In the genomic region with DNA sequence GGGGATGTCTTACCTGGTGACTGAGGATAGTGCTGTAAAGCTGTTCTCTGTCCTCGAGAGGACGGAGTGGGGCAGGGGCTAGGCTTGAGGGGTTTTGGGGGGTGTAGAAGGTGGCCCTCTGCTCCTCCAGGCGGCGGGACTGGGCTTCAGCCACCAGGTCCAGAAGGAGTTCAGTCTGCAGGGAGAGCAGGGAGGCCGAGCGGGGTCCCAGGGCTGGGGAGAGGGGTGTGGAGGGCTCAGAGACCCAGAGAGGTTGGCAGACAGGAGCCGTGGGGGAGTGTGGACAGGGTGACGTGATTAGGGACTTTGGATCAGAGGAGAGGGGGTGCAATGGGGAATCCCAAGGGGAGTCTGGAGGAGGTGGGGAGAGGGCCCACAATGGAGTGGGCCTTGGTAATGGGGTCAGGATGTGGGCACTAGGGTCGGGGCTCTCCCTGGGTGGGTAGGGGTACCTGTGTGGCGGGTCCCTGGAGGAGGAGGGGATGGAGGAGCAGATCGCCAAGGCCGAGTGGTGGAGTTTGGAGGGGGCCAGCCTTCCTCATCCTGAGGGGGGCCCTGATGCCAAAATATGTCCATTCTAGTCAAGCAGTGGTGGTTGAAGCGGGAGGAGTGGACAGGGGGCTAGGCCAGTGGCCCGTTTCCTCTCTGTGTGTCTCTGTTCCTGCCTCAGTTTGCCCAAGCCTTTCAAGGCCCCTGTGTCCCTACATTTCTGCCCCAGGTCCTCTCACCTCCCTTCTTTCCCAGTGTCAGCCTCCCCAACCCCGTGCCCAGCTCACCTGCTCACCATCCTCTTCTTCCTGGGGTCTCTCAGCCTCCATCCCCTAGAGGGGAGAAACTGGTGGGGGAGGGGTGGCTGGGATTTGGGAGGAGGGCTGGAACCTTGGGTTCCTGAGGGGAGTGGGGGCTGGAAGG, we compare ENCODE assay signal across 9 cellular contexts. TPM values are rescaled to one million over a fixed set of nuclear protein-coding genes. Genes with fewer than 3 reads are reported as not detected.
DNase-seq lines count a peak whose midpoint lies in the region; ATAC-seq and TF ChIP-seq lines count a peak whose summit lies in the region.
"Had no signal": no experiment of that assay in that cellular context is flagged by ENCODE, and none has a peak within 500 bp of the region (broad histone marks: within the 10 kb centered on the region; RNA-seq: fewer than 3 reads in every experiment).

No MANE protein-coding gene starts in this region.

- peaks cover 7% of the 10 kb centered on the region for H3K36me3 Mint-ChIP-seq in activated naive CD8-positive, alpha-beta T cell

- peak overlapping the region; percentile 94 for H3K4me3 Mint-ChIP-seq in activated naive CD8-positive, alpha-beta T cell

- H3K4me1 ChIP-seq in right lobe of liver (peaks cover 0 to 15% (median 6%) of the 10 kb centered on the region in 4 donors), thoracic aorta (ENCODE audit: control insufficient read depth in 1 of 2, low read depth in 2 of 2) (peaks cover 19 to 44% of the 10 kb centered on the region in 2 donors)

- DNase-seq in activated CD8-positive, alpha-beta memory T cell treated with anti-CD3 and anti-CD28 coated beads for 24 hours, result peak; percentile 59
- DNase-seq in activated CD8-positive, alpha-beta memory T cell treated with anti-CD3 and anti-CD28 coated beads, Interleukin-2, amount 50 U/mL, for 48 hours, result no peak
- DNase-seq in right lobe of liver (peak in 1 of 3 donors; percentile 58), thoracic aorta (ENCODE audit: low spot score) (no peak), kidney glomerular epithelial cell (lab: John Stamatoyannopoulos, UW) (no peak)
- DNase-seq in stimulated activated CD4-positive, alpha-beta T cell treated with anti-CD3 and anti-CD28 coated beads, Interleukin-12 subunit alpha, Interleukin-12 subunit beta, amount 100 ng/mL, for 4 hours, result no peak
- DNase-seq: NCI-H2227 treated with DMSO at 0.1 percent for 48 hours had no signal

- TF ChIP-seq POLR2A in right lobe of liver (IDR thresholded peaks at IDR 0.05), result no peak

- 52% methylated on average over 11 of the region's 15 CpGs for WGBS in right lobe of liver (ENCODE audit: insufficient coverage, low coverage, low lambda C conversion rate, missing lambda C conversion rate)

- no peaks in the 10 kb centered on the region for H3K27me3 Mint-ChIP-seq in activated naive CD8-positive, alpha-beta T cell

- H3K36me3 ChIP-seq in right lobe of liver (peaks cover 0 to 2% (median 0%) of the 10 kb centered on the region in 4 donors), thoracic aorta (peaks cover 9% of the 10 kb centered on the region)

- peak overlapping the region; percentile 97 for H3K27ac Mint-ChIP-seq in activated naive CD8-positive, alpha-beta T cell

- H3K4me1 Mint-ChIP-seq in activated naive CD8-positive, alpha-beta T cell (ENCODE audit: low read depth), result peaks cover 65% of the 10 kb centered on the region

- intact Hi-C loops in right lobe of liver (cut with DNase I), result no loop called here

- peak overlapping the region; percentile 69 to 96 (median 86) for H3K27ac ChIP-seq in right lobe of liver
- H3K27ac ChIP-seq in thoracic aorta, result peak overlapping the region; percentile 5 to 97

- no peak for TF ChIP-seq CTCF in right lobe of liver (IDR thresholded peaks at IDR 0.05)
- TF ChIP-seq CTCF in thoracic aorta (IDR thresholded peaks at IDR 0.05), result no peak

- H3K27me3 ChIP-seq in right lobe of liver (no peaks in the 10 kb centered on the region), thoracic aorta (replicated peaks; ENCODE audit: insufficient read depth) (no peaks in the 10 kb centered on the region)

- peak overlapping the region; percentile 6 to 64 (median 25) for H3K4me3 ChIP-seq in right lobe of liver
- H3K4me3 ChIP-seq in thoracic aorta, result peak overlapping the region; percentile 86

- no peaks in the 10 kb centered on the region for H3K9me3 Mint-ChIP-seq in activated naive CD8-positive, alpha-beta T cell (ENCODE audit: low read depth)

- H3K9me3 ChIP-seq in right lobe of liver, result no peaks in the 10 kb centered on the region
- H3K9me3 ChIP-seq in thoracic aorta, result no peaks in the 10 kb centered on the region

- ATAC-seq in right lobe of liver (no peak), thoracic aorta (ENCODE audit: insufficient number of reproducible peaks, low FRiP score, low read depth) (no peak), GM18498 (IDR thresholded peaks at IDR 0.05; ENCODE audit: unreplicated experiment) (no peak)

RNA-seq across cellular contexts. Expression of a gene that starts 0.5 kb away (rescaled TPM):
- 1 to 10 TPM; 3.7 to 9.2 (median 5.7) TPM for total RNA-seq in right lobe of liver
- total RNA-seq in thoracic aorta, result 10 to 100 TPM; 11.9 to 22.2 TPM

RNA-seq across cellular contexts. Expression of a gene that starts 1.9 kb away (rescaled TPM):
- total RNA-seq in right lobe of liver (10 to 100 TPM; 15.5 to 29.5 (median 24.3) TPM), thoracic aorta (10 to 100 TPM; 35.7 to 59.4 TPM)

RNA-seq across cellular contexts. Expression of a gene that starts 7.9 kb away (rescaled TPM):
- total RNA-seq in right lobe of liver, result 1 to 10 TPM in 4 of 6 experiments, under 1 TPM in 2; 0.81 to 3.4 (median 1.8) TPM
- total RNA-seq in thoracic aorta, result 1 to 10 TPM; 1.8 to 3.8 TPM

RNA-seq across cellular contexts. Expression of a gene that starts 13.7 kb away (rescaled TPM):
- total RNA-seq in right lobe of liver (10 to 100 TPM; 50.5 to 90.4 (median 60.9) TPM), thoracic aorta (10 to 100 TPM; 63.5 to 68.4 TPM)

RNA-seq across cellular contexts. Expression of a gene that starts 16.1 kb away (rescaled TPM):
- total RNA-seq in right lobe of liver (10 to 100 TPM; 23.5 to 36.9 (median 31.6) TPM), thoracic aorta (10 to 100 TPM; 43.0 to 53.1 TPM)
